In the genomic region with DNA sequence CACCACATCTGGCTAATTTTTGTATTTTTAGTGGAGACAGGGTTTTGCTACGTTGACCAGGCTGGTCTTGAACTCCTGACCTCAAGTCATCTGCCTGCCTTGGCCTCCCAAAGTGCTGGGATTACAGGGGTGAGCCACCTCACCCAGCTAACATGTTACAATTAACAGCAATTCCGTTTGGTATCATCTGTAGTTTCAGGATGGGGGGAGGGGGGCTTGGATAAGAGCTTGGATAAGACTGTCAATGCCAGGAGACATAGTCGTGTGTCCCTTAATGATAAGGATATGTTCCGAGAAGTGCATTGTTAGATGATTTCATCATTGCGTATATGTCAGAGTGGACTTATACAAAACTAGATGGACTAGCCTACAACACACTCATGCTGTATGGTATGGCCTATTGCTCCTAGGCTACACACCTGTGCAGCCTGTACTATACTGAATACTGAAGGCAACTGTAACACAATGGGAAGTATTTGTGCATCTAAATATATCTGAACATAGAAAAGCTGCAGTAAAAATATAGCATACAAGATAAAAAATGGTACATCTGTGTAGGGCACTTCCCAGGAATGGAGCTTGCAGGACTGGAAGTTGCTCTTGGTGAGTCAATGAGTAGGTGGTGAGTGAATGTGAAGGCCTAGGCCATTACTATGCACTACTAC, we compare ENCODE assay signal across 1 cellular context.
A peak's percentile ranks its signal among the peaks of the same experiment; 100 is the strongest.
TF ChIP-seq lines count a peak whose summit lies in the region.

No MANE protein-coding gene starts in this region.

TF ChIP-seq in K562, 482 proteins besides CTCF, POLR2A, EP300 and RAD21 (continued from another document and continues in another):
- TF ChIP-seq STAT6 (CRISPR knock-in tag; IDR thresholded peaks at IDR 0.05) (no peak), ZNF318 (IDR thresholded peaks at IDR 0.05; ENCODE audit: borderline replicate concordance in 1 of 2, low read depth in 1 of 2) (no peak), POLR3G (IDR thresholded peaks at IDR 0.05; ENCODE audit: extremely low read depth, insufficient read length, insufficient replicate concordance) (no peak), PKNOX1 (IDR thresholded peaks at IDR 0.05) (peak; percentile 56), NEUROD1 (IDR thresholded peaks at IDR 0.05; ENCODE audit: borderline replicate concordance, low read depth, low read length, partially characterized antibody) (peak; percentile 43), ZSCAN32 (CRISPR knock-in tag; IDR thresholded peaks at IDR 0.05) (no peak), ARHGAP35 (IDR thresholded peaks at IDR 0.05; ENCODE audit: partially characterized antibody) (no peak), ATF4 (CRISPR knock-in tag; IDR thresholded peaks at IDR 0.05) (peak; percentile 67), SAFB2 (IDR thresholded peaks at IDR 0.05; ENCODE audit: borderline replicate concordance, low read depth, low read length, severe bottlenecking) (no peak), ZHX1 (conservative IDR thresholded peaks at IDR 0.05; ENCODE audit: low read length) (no peak), JUNB (CRISPR knock-in tag; conservative IDR thresholded peaks at IDR 0.05) (no peak), FOS (IDR thresholded peaks at IDR 0.05; ENCODE audit: extremely low read depth, insufficient read length) (no peak), ZNF79 (CRISPR knock-in tag; IDR thresholded peaks at IDR 0.05; ENCODE audit: low read depth) (no peak), KAT7 (CRISPR knock-in tag; IDR thresholded peaks at IDR 0.05; ENCODE audit: borderline replicate concordance) (no peak), KDM1A (IDR thresholded peaks at IDR 0.05) (peak; percentile 68 to 70; a peak in 3 of 4 replicates), CREBBP (IDR thresholded peaks at IDR 0.05; ENCODE audit: low read depth, low read length) (no peak), SIN3A (IDR thresholded peaks at IDR 0.05; ENCODE audit: borderline replicate concordance in 2 of 2, control insufficient read depth in 1 of 2, low read depth in 2 of 2, low read length in 2 of 2) (no peak), RBM14 (IDR thresholded peaks at IDR 0.05; ENCODE audit: borderline replicate concordance, insufficient read depth, low read depth, low read length) (no peak), ILF3 (IDR thresholded peaks at IDR 0.05; ENCODE audit: borderline replicate concordance) (no peak), ILK (tag; IDR thresholded peaks at IDR 0.05; ENCODE audit: borderline replicate concordance, low read depth) (0 out of 2 replicates have a peak, but pooled peaks have one; percentile 15), HOMEZ (CRISPR knock-in tag; IDR thresholded peaks at IDR 0.05) (no peak), ZNF133 (CRISPR knock-in tag; IDR thresholded peaks at IDR 0.05) (no peak), ZNF175 (CRISPR knock-in tag; IDR thresholded peaks at IDR 0.05; ENCODE audit: low read depth) (peak; percentile 85), ELF4 (CRISPR knock-in tag; IDR thresholded peaks at IDR 0.05) (no peak), NFATC3 (IDR thresholded peaks at IDR 0.05) (0 out of 2 replicates have a peak, but pooled peaks have one; percentile 18), RUNX1 (IDR thresholded peaks at IDR 0.05; ENCODE audit: low read depth) (no peak), DNMT1 (IDR thresholded peaks at IDR 0.05) (no peak), CSDE1 (IDR thresholded peaks at IDR 0.05) (no peak)
- TF ChIP-seq, protein P1, sequence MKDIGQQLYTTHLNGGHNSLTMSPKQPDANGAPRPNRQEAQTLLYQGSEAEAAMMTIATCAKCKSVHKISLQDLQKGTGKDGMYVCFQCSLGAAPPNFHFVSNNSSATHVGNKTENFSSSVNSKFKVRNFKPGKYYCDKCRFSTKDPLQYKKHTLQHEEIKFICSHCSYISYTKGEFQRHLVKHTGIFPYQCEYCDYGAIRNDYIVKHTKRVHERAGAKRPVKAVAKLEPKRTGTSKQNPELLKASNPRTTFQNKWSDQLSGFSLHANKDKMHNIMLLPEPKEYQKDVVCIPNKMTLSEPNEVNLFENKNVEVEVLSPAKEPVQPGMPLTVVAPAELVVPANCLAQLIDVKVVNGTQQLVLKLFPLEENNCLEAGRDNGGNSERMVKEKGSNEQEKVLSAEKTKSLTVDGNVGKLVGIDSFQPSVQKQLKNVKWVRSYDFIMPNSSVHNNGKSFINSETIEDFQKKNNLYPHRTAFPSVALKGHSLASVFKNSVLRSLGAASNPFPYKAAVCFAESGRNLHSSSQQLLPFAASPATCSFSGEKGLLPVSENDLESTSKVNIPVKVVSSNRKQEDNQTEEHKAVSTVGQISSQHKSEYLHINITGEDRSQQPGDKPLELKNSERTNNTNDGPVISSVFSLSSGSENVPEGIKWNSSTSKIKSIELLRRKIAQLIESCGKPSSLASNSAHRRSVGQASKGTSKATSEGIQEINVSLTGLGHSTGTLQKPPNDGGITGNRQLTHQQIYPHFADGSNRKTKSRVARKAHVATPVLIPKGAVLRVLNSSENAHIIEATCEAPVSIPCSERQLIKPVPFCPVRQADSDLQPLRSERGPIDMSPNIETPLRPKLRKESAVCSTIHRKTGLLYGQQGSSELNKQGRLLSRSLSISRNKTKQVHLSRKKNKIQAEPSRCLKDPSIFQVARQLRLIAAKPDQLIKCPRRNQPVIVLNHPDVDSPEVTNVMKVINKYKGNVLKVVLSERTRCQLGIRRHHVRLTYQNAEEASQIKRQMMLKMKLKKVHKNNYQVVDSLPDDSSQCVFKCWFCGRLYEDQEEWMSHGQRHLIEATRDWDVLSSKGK (CRISPR knock-in tag; IDR thresholded peaks at IDR 0.05) = no peak
